11 cellular contexts compared by ENCODE assay signal in the genomic region with DNA sequence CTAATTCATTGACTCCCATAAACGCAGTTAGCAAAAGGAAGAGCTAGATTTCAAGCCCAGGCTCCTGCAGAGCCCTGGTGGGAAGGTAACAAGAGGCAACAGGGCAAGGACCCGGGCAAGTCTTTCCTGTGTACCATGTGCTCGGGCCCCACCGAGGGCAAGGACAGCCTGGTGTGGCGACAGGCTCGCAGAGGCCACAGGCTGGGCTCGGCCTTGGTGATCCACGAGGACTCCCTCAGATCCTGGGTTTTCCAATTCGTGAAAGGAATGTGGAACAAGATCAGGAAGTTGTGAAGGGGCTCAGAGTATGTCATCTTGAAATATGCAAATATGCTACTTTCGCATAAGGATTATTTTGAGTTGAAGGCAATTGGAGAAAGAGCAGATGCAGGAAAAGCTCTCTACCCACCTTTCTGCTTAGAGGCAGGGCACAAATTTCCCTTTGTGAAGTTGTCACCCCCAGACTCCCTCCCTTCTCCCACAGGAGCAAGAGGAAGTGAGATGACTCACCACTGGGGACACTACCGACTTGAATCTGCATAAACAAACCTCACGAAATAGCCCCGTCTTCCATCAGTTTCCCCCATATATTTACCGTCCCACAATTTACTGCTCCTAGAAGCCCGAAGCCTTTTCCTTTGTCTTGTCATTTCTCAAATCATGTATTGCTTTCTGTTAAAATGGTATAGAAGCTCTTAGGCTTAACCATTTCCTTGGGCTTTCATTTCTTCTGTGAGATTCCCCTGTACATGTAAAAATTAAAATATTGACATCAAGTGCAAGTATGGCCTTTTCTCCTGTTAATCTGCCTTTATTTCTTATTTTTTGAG.
DNase-seq lines count a peak whose midpoint lies in the region; ATAC-seq and TF ChIP-seq lines count a peak whose summit lies in the region.
"Had no signal": no experiment of that assay in that cellular context is flagged by ENCODE, and none has a peak within 500 bp of the region (broad histone marks: within the 10 kb centered on the region; RNA-seq: fewer than 3 reads in every experiment).

No MANE protein-coding gene starts in this region.

- no peak for ATAC-seq in GM21423 (IDR thresholded peaks at IDR 0.05; ENCODE audit: unreplicated experiment)
- ATAC-seq in activated CD8-positive, alpha-beta T cell treated with anti-CD3 and anti-CD28 coated beads for 36 hours: no peak
- ATAC-seq: naive thymus-derived CD4-positive, alpha-beta T cell had no signal

- POLR2A ChIA-PET in activated CD8-positive, alpha-beta T cell treated with anti-CD3 and anti-CD28 coated beads for 36 hours (lab: Charles Lee): interaction anchor here (0.6 to 1.1 kb wide), 2 partner anchors 13 to 423 kb away, joined by 3 read pairs; no protein-coding TSS in a partner anchor

- CTCF ChIA-PET in activated CD8-positive, alpha-beta T cell treated with anti-CD3 and anti-CD28 coated beads for 36 hours (lab: Charles Lee): no interaction called here

- intact Hi-C loops in activated CD8-positive, alpha-beta T cell treated with anti-CD3 and anti-CD28 coated beads for 36 hours (cut with micrococcal nuclease): no loop called here

- no peak overlapping the region for H3K27ac Mint-ChIP-seq in activated CD8-positive, alpha-beta T cell treated with anti-CD3 and anti-CD28 coated beads for 36 hours

- H3K4me1 Mint-ChIP-seq in activated CD8-positive, alpha-beta T cell treated with anti-CD3 and anti-CD28 coated beads for 36 hours (ENCODE audit: low read depth): peaks cover 14% of the 10 kb centered on the region

- H3K36me3 Mint-ChIP-seq in activated CD8-positive, alpha-beta T cell treated with anti-CD3 and anti-CD28 coated beads for 36 hours (ENCODE audit: low read depth): no peaks in the 10 kb centered on the region

- TF ChIP-seq CTCF in GM10266 (IDR thresholded peaks at IDR 0.05; ENCODE audit: control insufficient read depth, insufficient read depth, low read depth, missing control alignments) (no peak), choroid plexus epithelial cell (conservative IDR thresholded peaks at IDR 0.05; ENCODE audit: low read depth, low read length) (no peak)
- no peak for TF ChIP-seq CTCF in activated CD8-positive, alpha-beta T cell treated with anti-CD3 and anti-CD28 coated beads for 36 hours (IDR thresholded peaks at IDR 0.05)

- no peaks in the 10 kb centered on the region for H3K9me3 Mint-ChIP-seq in activated CD8-positive, alpha-beta T cell treated with anti-CD3 and anti-CD28 coated beads for 36 hours
- H3K9me3 Mint-ChIP-seq: naive thymus-derived CD4-positive, alpha-beta T cell had no signal

- H3K27me3 Mint-ChIP-seq in activated CD8-positive, alpha-beta T cell treated with anti-CD3 and anti-CD28 coated beads for 36 hours: peaks cover 2% of the 10 kb centered on the region

- no peak overlapping the region for H3K4me3 Mint-ChIP-seq in activated CD8-positive, alpha-beta T cell treated with anti-CD3 and anti-CD28 coated beads for 36 hours

- DNase-seq in GM10266 (ENCODE audit: extremely low spot score) (peak; percentile 38), MV-4-11 (lab: John Stamatoyannopoulos, UW) (peak; percentile 41), choroid plexus epithelial cell (ENCODE audit: low read depth) (peak; percentile 57), renal cortical epithelial cell (ENCODE audit: low read depth) (peak; percentile 19), KG1 (lab: John Stamatoyannopoulos, UW) (no peak), NCI-H526 treated with DMSO at 0.1 percent for 48 hours (lab: John Stamatoyannopoulos, UW) (no peak)
- DNase-seq in activated CD8-positive, alpha-beta T cell treated with anti-CD3 and anti-CD28 coated beads for 36 hours: no peak
- DNase-seq: effector CD4-positive, alpha-beta T cell; naive thymus-derived CD4-positive, alpha-beta T cell; T-helper 9 cell had no signal

- H3K4me3 ChIP-seq in choroid plexus epithelial cell (ENCODE audit: low read depth, low read length): no peak overlapping the region

Comparison
In these comparisons a context has a peak if more than half of its experiments do, and no peak if none do; other contexts are left out.
1. DNase-seq: peak in GM10266 (single experiment), MV-4-11 (single experiment), choroid plexus epithelial cell (single experiment) and renal cortical epithelial cell (single experiment); none in KG1 (single experiment), NCI-H526 treated with DMSO at 0.1 percent for 48 hours (single experiment) and activated CD8-positive, alpha-beta T cell treated with anti-CD3 and anti-CD28 coated beads for 36 hours (single experiment).